Comparison of ENCODE assay signal across 9 cellular contexts in genomic region chr18:12645751-12646203, GRCh38. TPM values are rescaled to one million over a fixed set of nuclear protein-coding genes. Genes with fewer than 3 reads are reported as not detected.
DNase-seq lines count a peak whose midpoint lies in the region; ATAC-seq and TF ChIP-seq lines count a peak whose summit lies in the region.
"Had no signal": no experiment of that assay in that cellular context is flagged by ENCODE, and none has a peak within 500 bp of the region (broad histone marks: within the 10 kb centered on the region; RNA-seq: fewer than 3 reads in every experiment).

No MANE protein-coding gene starts in this region.

- DNase-seq in ELF-1 (ENCODE audit: low read depth, low spot score): peak; percentile 63
- peak; percentile 61 for DNase-seq in RPMI7951 (ENCODE audit: low read depth)
- peak; percentile 86 for DNase-seq in cardiac septum (ENCODE audit: low spot score)
- DNase-seq in putamen (ENCODE audit: low spot score): peak; percentile 29
- no peak for DNase-seq in BE2C
- no peak for DNase-seq in KG1 (lab: John Stamatoyannopoulos, UW)
- DNase-seq: effector memory CD4-positive, alpha-beta T cell had no signal

- H3K9me3 ChIP-seq in BE2C: no peaks in the 10 kb centered on the region

- no peaks in the 10 kb centered on the region for H3K36me3 ChIP-seq in BE2C

- no peaks in the 10 kb centered on the region for H3K27me3 ChIP-seq in BE2C

- no peak overlapping the region for H3K4me3 ChIP-seq in BE2C (ENCODE audit: low read depth, low read length)

- TF ChIP-seq CTCF in BE2C (IDR thresholded peaks at IDR 0.05; ENCODE audit: low read depth, low read length): no peak

- no peaks in the 10 kb centered on the region for H3K4me1 ChIP-seq in BE2C

- no peak for ATAC-seq in HG03460 (IDR thresholded peaks at IDR 0.05; ENCODE audit: unreplicated experiment)
- ATAC-seq in HG02852 (IDR thresholded peaks at IDR 0.05; ENCODE audit: unreplicated experiment): no peak

- intact Hi-C loops in cardiac septum (cut with DNase I): no loop called here

RNA-seq across cellular contexts. Expression of gene SPIRE1, which starts 12.1 kb away (rescaled TPM):
- 12.2 and 15.7 TPM in 2 replicates for total RNA-seq in RPMI7951 (2014; rRNA removed; shearing (Covaris generic))
- 87.1 TPM for total RNA-seq in cardiac septum
- polyA plus RNA-seq in BE2C (2012; ENCODE audit: insufficient read depth, insufficient read length, low read depth): 6.3 TPM

RNA-seq across cellular contexts. Expression of gene CEP76, which starts 56.7 kb away (rescaled TPM):
- 10.7 and 14.7 TPM in 2 replicates for total RNA-seq in RPMI7951 (2014; rRNA removed; shearing (Covaris generic))
- total RNA-seq in cardiac septum: 3.2 TPM
- polyA plus RNA-seq in BE2C (2012; ENCODE audit: insufficient read depth, insufficient read length, low read depth): 5.0 TPM

RNA-seq across cellular contexts. Expression of gene PSMG2, which starts 57.1 kb away (rescaled TPM):
- 168 and 188 TPM in 2 replicates for total RNA-seq in RPMI7951 (2014; rRNA removed; shearing (Covaris generic))
- 43.8 TPM for total RNA-seq in cardiac septum
- 23.4 TPM for polyA plus RNA-seq in BE2C (2012; ENCODE audit: insufficient read depth, insufficient read length, low read depth)

Comparison
In these comparisons a context has a peak if more than half of its experiments do, and no peak if none do; other contexts are left out.
1. DNase-seq: peak in ELF-1 (single experiment), RPMI7951 (single experiment), cardiac septum (single experiment) and putamen (single experiment); none in BE2C (single experiment) and KG1 (single experiment).